Comparison of ENCODE assay signal across 9 cellular contexts in genomic region chr3:126524429-126524988, GRCh38. TPM values are rescaled to one million over a fixed set of nuclear protein-coding genes. Genes with fewer than 3 reads are reported as not detected.
DNase-seq lines count a peak whose midpoint lies in the region; ATAC-seq and TF ChIP-seq lines count a peak whose summit lies in the region.
"Had no signal": no experiment of that assay in that cellular context is flagged by ENCODE, and none has a peak within 500 bp of the region (broad histone marks: within the 10 kb centered on the region; RNA-seq: fewer than 3 reads in every experiment).

No MANE protein-coding gene starts in this region.

- H2BK12ac ChIP-seq in trophoblast cell (ENCODE audit: low read length), result no peak overlapping the region

- H3K27me3 ChIP-seq in trophoblast cell (ENCODE audit: insufficient read depth, low read length), result peaks cover 12% of the 10 kb centered on the region

- H3K18ac ChIP-seq in trophoblast cell (ENCODE audit: low read length), result no peak overlapping the region

- H4K8ac ChIP-seq in trophoblast cell (ENCODE audit: low read depth, low read length), result no peak overlapping the region

- H3K9me3 ChIP-seq in trophoblast cell (ENCODE audit: insufficient read depth, low read depth, low read length), result peaks cover 5% of the 10 kb centered on the region

- no peak overlapping the region for H3K4ac ChIP-seq in trophoblast cell (ENCODE audit: low read depth, low read length)

- no peak overlapping the region for H3K27ac Mint-ChIP-seq in Calu3 (ENCODE audit: unreplicated experiment)

- H2AFZ ChIP-seq in trophoblast cell (ENCODE audit: insufficient read depth, low read length, poor library complexity), result no peak overlapping the region

- H2BK5ac ChIP-seq in trophoblast cell (ENCODE audit: low read depth, low read length, poor library complexity), result no peak overlapping the region

- H3K14ac ChIP-seq in trophoblast cell (ENCODE audit: low read length), result no peak overlapping the region

- H2AK5ac ChIP-seq in trophoblast cell (ENCODE audit: low read length), result no peak overlapping the region

- no peaks in the 10 kb centered on the region for H3K79me1 ChIP-seq in trophoblast cell (ENCODE audit: low read length)

- intact Hi-C loops in Calu3 (cut with micrococcal nuclease; ENCODE audit: unreplicated experiment), result loop anchor here (1.0 to 10.0 kb wide), 4 partner anchors 93 to 1018 kb away; partner anchors contain the start of gene TXNRD3
- intact Hi-C loops in Right ventricle myocardium inferior (cut with DNase I), result loop anchor here (5.0 to 10.0 kb wide), 3 partner anchors 48 to 933 kb away; partner anchors contain the start of gene TXNRD3

- H3K4me1 ChIP-seq in trophoblast cell (ENCODE audit: control insufficient read depth in 1 of 2, insufficient read depth in 2 of 2, low read length in 2 of 2), result peaks cover 0 to 6% of the 10 kb centered on the region in 2 experiments

- TF ChIP-seq CTCF in Calu3 (IDR thresholded peaks at IDR 0.05; ENCODE audit: unreplicated experiment), result no peak

- no peak overlapping the region for H2BK120ac ChIP-seq in trophoblast cell (ENCODE audit: insufficient read depth, low read length, poor library complexity)

- H3K4me1 Mint-ChIP-seq in Calu3 (ENCODE audit: low read depth, unreplicated experiment), result peaks cover 20% of the 10 kb centered on the region

- DNase-seq in Calu3 (peak; percentile 42), NOMO-1 treated with dmso at 0.1 percent for 144 hours (lab: John Stamatoyannopoulos, UW; ENCODE audit: unreplicated experiment) (peak; percentile 53), Right ventricle myocardium inferior (ENCODE audit: missing footprints) (peak; percentile 80), trophoblast cell (no peak), NCI-H774 (lab: John Stamatoyannopoulos, UW) (no peak), COLO829 (ENCODE audit: low spot score) (no peak), NCI-H1092 (lab: John Stamatoyannopoulos, UW) (no peak)

- no CpG with 5 or more reads among the region's 31 CpGs for WGBS in trophoblast cell (ENCODE audit: extremely low coverage, insufficient coverage, insufficient read length)

- no peak overlapping the region for H3K27ac ChIP-seq in trophoblast cell (ENCODE audit: low read depth, low read length)

- H4K91ac ChIP-seq in trophoblast cell (ENCODE audit: low read depth, low read length), result no peak overlapping the region

- BruUV-seq in Calu3 (replicated peaks; lab: Mats Ljungman, UMichigan), result no TSS peak

- H3K4me3 Mint-ChIP-seq in Calu3 (ENCODE audit: low read depth, unreplicated experiment), result peak overlapping the region; percentile 68

- peaks cover under 1% of the 10 kb centered on the region for H3K36me3 Mint-ChIP-seq in Calu3 (ENCODE audit: insufficient read depth, unreplicated experiment)

- H3K4me2 ChIP-seq in trophoblast cell (ENCODE audit: low read length), result peak overlapping the region; percentile 73

- peak; percentile 26 for ATAC-seq in Right ventricle myocardium inferior
- no peak for ATAC-seq in activated CD4-positive, CD25-positive, alpha-beta regulatory T cell treated with anti-CD3 and anti-CD28 coated beads, Interleukin-2, amount 50 U/mL, for 24 hours

- H3K36me3 ChIP-seq in trophoblast cell (ENCODE audit: control insufficient read depth in 1 of 2, insufficient read depth in 2 of 2, low read length in 2 of 2), result no peaks in the 10 kb centered on the region

- no peak overlapping the region for H4K12ac ChIP-seq in trophoblast cell (ENCODE audit: low read depth, low read length)

- no peaks in the 10 kb centered on the region for H3K9me3 Mint-ChIP-seq in Calu3 (ENCODE audit: low read depth, unreplicated experiment)

- H3K4me3 ChIP-seq in trophoblast cell (ENCODE audit: low read depth, low read length), result peak overlapping the region; percentile 57

- no peaks in the 10 kb centered on the region for H3K79me2 ChIP-seq in trophoblast cell (ENCODE audit: control insufficient read depth, insufficient read depth, low read length, poor library complexity)

- H3K23ac ChIP-seq in trophoblast cell (ENCODE audit: low read length), result no peak overlapping the region

- no peak overlapping the region for H3K9ac ChIP-seq in trophoblast cell (ENCODE audit: low read length)

- peaks cover 58% of the 10 kb centered on the region for H3K27me3 Mint-ChIP-seq in Calu3 (ENCODE audit: unreplicated experiment)

- CTCF ChIA-PET in Calu3 (lab: Charles Lee), result interaction anchor here (0.6 to 1.1 kb wide), 2 partner anchors 13 to 943 kb away, joined by 3 read pairs; no protein-coding TSS in a partner anchor

RNA-seq across cellular contexts. Expression of gene CHST13, which starts 0.6 kb away (rescaled TPM):
- total RNA-seq in Calu3 (2022) (1.1 and 1.3 TPM in 2 replicates), Right ventricle myocardium inferior (0.60 TPM)
- polyA plus RNA-seq in trophoblast cell (2013), result not detected in 2 replicates
- total RNA-seq: NCI-H460 had no signal

RNA-seq across cellular contexts. Expression of gene UROC1, which starts 6.9 kb away (rescaled TPM):
- not detected in 2 replicates for total RNA-seq in Calu3 (2022)
- not detected for total RNA-seq in Right ventricle myocardium inferior
- not detected in 2 replicates for polyA plus RNA-seq in trophoblast cell (2013)
- total RNA-seq: NCI-H460 had no signal

RNA-seq across cellular contexts. Expression of gene C3orf22, which starts 34.2 kb away (rescaled TPM):
- total RNA-seq in Calu3 (2022) (not detected in 2 replicates), Right ventricle myocardium inferior (not detected)
- polyA plus RNA-seq in trophoblast cell (2013), result not detected in 2 replicates
- total RNA-seq: NCI-H460 had no signal

RNA-seq across cellular contexts. Expression of gene ZXDC, which starts 48.8 kb away (rescaled TPM):
- total RNA-seq in Calu3 (2022) (62.3 and 63.8 TPM in 2 replicates), Right ventricle myocardium inferior (15.9 TPM)
- polyA plus RNA-seq in trophoblast cell (2013), result 8.6 and 9.1 TPM in 2 replicates

Comparison
In these comparisons a context has a peak if more than half of its experiments do, and no peak if none do; other contexts are left out.
1. DNase-seq: peak in Calu3 (single experiment), NOMO-1 treated with dmso at 0.1 percent for 144 hours (single experiment) and Right ventricle myocardium inferior (single experiment); none in trophoblast cell (0 of 2), NCI-H774 (single experiment), COLO829 (single experiment) and NCI-H1092 (single experiment).